ENCODE assay signal across 8 cellular contexts in genomic region chr3:129604223-129604941, GRCh38. TPM values are rescaled to one million over a fixed set of nuclear protein-coding genes. Genes with fewer than 3 reads are reported as not detected.
DNase-seq lines count a peak whose midpoint lies in the region; ATAC-seq and TF ChIP-seq lines count a peak whose summit lies in the region.

No MANE protein-coding gene starts in this region.

- H3K27ac ChIP-seq in DND-41 (ENCODE audit: low read length) (peak overlapping the region; percentile 84), SK-N-MC (no peak overlapping the region), hepatocyte (no peak overlapping the region), sigmoid colon (peak overlapping the region; percentile 81 to 82 (median 82))

- H3K9me2 ChIP-seq in hepatocyte (replicated peaks; ENCODE audit: insufficient read depth), result no peaks in the 10 kb centered on the region

- intact Hi-C loops in sigmoid colon (cut with DNase I), result no loop called here

- TF ChIP-seq CTCF in DND-41 (IDR thresholded peaks at IDR 0.05; ENCODE audit: borderline replicate concordance, extremely low read depth, low read length, poor library complexity, severe bottlenecking) (no peak), hepatocyte (IDR thresholded peaks at IDR 0.05; ENCODE audit: poor library complexity) (no peak), sigmoid colon (IDR thresholded peaks at IDR 0.05) (no peak)

- H3K9ac ChIP-seq in DND-41 (ENCODE audit: low read depth, low read length) (peak overlapping the region; percentile 92), SK-N-MC (ENCODE audit: insufficient read length) (no peak overlapping the region)

- ATAC-seq in DND-41 (ENCODE audit: insufficient read depth, low read depth), result no peak
- ATAC-seq in HG02885 (IDR thresholded peaks at IDR 0.05; ENCODE audit: poor library complexity, unreplicated experiment), result no peak
- no peak for ATAC-seq in HG03342 (IDR thresholded peaks at IDR 0.05; ENCODE audit: unreplicated experiment)
- ATAC-seq in GM21447 (IDR thresholded peaks at IDR 0.05; ENCODE audit: unreplicated experiment), result no peak

- TF ChIP-seq EP300 in sigmoid colon (IDR thresholded peaks at IDR 0.05), result no peak

- H3K27me3 ChIP-seq in DND-41 (ENCODE audit: insufficient read depth, low read length, poor library complexity) (no peaks in the 10 kb centered on the region), hepatocyte (peaks cover 12% of the 10 kb centered on the region), sigmoid colon (peaks cover 0 to 18% (median 0%) of the 10 kb centered on the region in 3 donors)

- DNase-seq in DND-41 (no peak), SK-N-MC (ENCODE audit: low read depth, low spot score) (no peak), hepatocyte (ENCODE audit: low spot score) (no peak), sigmoid colon (no peak), NCI-H748 treated with DMSO at 0.1 percent for 48 hours (lab: John Stamatoyannopoulos, UW) (no peak)

- peaks cover 67% of the 10 kb centered on the region for H4K20me1 ChIP-seq in DND-41 (ENCODE audit: insufficient read depth, low read length)
- H4K20me1 ChIP-seq in hepatocyte (ENCODE audit: insufficient read depth, poor library complexity, severe bottlenecking), result peaks cover 7% of the 10 kb centered on the region

- 82% methylated on average over 9 of the region's 9 CpGs for WGBS in hepatocyte (ENCODE audit: low lambda C conversion rate, missing lambda C conversion rate)
- WGBS in sigmoid colon, 2 donors, result 47 to 71% methylated on average over 9 of the region's 9 CpGs

- peaks cover 61% of the 10 kb centered on the region for H3K36me3 ChIP-seq in DND-41 (ENCODE audit: insufficient read depth, low read length)
- no peaks in the 10 kb centered on the region for H3K36me3 ChIP-seq in SK-N-MC (ENCODE audit: insufficient read depth, low read length)
- H3K36me3 ChIP-seq in hepatocyte (replicated peaks; ENCODE audit: insufficient read depth, low read depth), result no peaks in the 10 kb centered on the region
- H3K36me3 ChIP-seq in sigmoid colon, result no peaks in the 10 kb centered on the region

- peaks cover 76% of the 10 kb centered on the region for H3K79me2 ChIP-seq in DND-41 (ENCODE audit: insufficient read depth, low read length)
- peaks cover 30% of the 10 kb centered on the region for H3K79me2 ChIP-seq in hepatocyte

- H3K4me2 ChIP-seq in DND-41 (ENCODE audit: insufficient read depth, low read length) (peak overlapping the region; percentile 100), hepatocyte (peak overlapping the region; percentile 96)

- H3K4me3 ChIP-seq in DND-41 (ENCODE audit: low read depth in 1 of 2, low read length in 2 of 2) (peak overlapping the region; percentile 80 to 100), SK-N-MC (peak overlapping the region; percentile 78), hepatocyte (no peak overlapping the region), sigmoid colon (peak overlapping the region; percentile 19 to 68 (median 56))

- no peak for TF ChIP-seq POLR2A in sigmoid colon (IDR thresholded peaks at IDR 0.05)

- H3K4me1 ChIP-seq in DND-41 (ENCODE audit: insufficient read depth, low read length) (peaks cover 84% of the 10 kb centered on the region), hepatocyte (ENCODE audit: insufficient read depth) (peaks cover 22% of the 10 kb centered on the region), sigmoid colon (peaks cover 0 to 58% (median 56%) of the 10 kb centered on the region in 4 donors)

- H3K9me3 ChIP-seq in DND-41 (ENCODE audit: insufficient read depth, low read length, severe bottlenecking), result no peaks in the 10 kb centered on the region
- no peaks in the 10 kb centered on the region for H3K9me3 ChIP-seq in SK-N-MC (ENCODE audit: low read depth, low read length)
- H3K9me3 ChIP-seq in hepatocyte (ENCODE audit: low read depth), result no peaks in the 10 kb centered on the region
- H3K9me3 ChIP-seq in sigmoid colon, result no peaks in the 10 kb centered on the region

- no peak overlapping the region for H2AFZ ChIP-seq in DND-41 (ENCODE audit: low read depth, low read length)
- no peak overlapping the region for H2AFZ ChIP-seq in hepatocyte

RNA-seq across cellular contexts. Expression of gene PLXND1, which starts 2.1 kb away (rescaled TPM):
- total RNA-seq in hepatocyte, result 22.0 and 45.3 TPM in 2 replicates
- polyA plus RNA-seq in hepatocyte, result 24.9 and 36.3 TPM in 2 replicates
- 10 to 100 TPM; 36.9 to 77.0 (median 61.8) TPM for total RNA-seq in sigmoid colon
- 10 to 100 TPM in 2 of 3 donors, 1 to 10 TPM in 1; 9.6 to 42.0 (median 15.7) TPM for polyA plus RNA-seq in sigmoid colon

Comparison
In these comparisons a context has a peak if more than half of its experiments do, and no peak if none do; other contexts are left out.
1. H3K27ac ChIP-seq: peak in DND-41 (single experiment) and sigmoid colon (4 of 4); none in SK-N-MC (single experiment) and hepatocyte (single experiment).